ENCODE assay signal across 10 cellular contexts in the genomic region with DNA sequence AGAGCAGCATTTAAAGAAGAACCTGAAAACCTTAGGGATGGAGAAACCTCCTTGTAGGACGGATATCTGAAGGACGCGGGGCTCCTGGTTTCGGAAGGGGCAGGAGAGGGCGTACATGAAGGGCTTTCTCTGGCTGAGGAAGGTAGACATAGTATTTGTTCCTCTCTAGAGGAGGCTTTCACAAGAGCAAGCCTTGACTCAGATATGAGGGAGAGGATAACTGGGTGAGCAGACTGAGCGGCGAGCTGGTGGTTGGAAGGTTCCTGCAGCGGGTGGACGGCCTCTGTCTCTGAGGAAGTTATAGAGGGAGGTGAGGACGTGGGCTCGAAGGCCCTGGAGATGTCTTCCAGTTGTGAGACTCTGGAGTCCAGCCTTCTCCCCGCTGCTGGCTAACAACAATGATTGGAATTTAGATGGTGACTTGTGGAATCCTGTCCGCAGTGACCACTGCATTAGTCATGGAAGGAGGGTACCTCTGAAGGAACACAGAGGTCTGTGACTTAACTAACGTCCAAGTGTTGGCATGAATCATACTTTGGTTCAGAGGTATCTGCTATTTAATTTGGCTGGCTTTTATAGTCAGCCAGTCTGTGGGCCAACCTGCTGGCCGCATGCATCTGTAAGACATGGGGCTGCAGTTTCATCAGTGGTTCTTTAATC.
DNase-seq lines count a peak whose midpoint lies in the region; TF ChIP-seq lines count a peak whose summit lies in the region.
"Had no signal": no experiment of that assay in that cellular context is flagged by ENCODE, and none has a peak within 500 bp of the region (broad histone marks: within the 10 kb centered on the region; RNA-seq: fewer than 3 reads in every experiment).

No MANE protein-coding gene starts in this region.

- H3K9me2 ChIP-seq in Karpas-422 (replicated peaks; ENCODE audit: insufficient read depth, low read length): no peaks in the 10 kb centered on the region

- H2AFZ ChIP-seq in Karpas-422 (ENCODE audit: low read length): no peak overlapping the region

- no peaks in the 10 kb centered on the region for H3K27me3 ChIP-seq in Karpas-422 (ENCODE audit: low read length)

- no peaks in the 10 kb centered on the region for H3K9me3 ChIP-seq in Karpas-422 (ENCODE audit: low read length)

- no peaks in the 10 kb centered on the region for H3K79me2 ChIP-seq in Karpas-422 (ENCODE audit: low read length)

- DNase-seq in COLO829 (ENCODE audit: low spot score) (peak; percentile 90), MV-4-11 (lab: John Stamatoyannopoulos, UW) (peak; percentile 61), choroid plexus epithelial cell (ENCODE audit: low read depth) (peak; percentile 95), myocyte (ENCODE audit: low read depth) (peak; percentile 98), mesenteric fat pad (ENCODE audit: low spot score) (no peak), NOMO-1 (lab: John Stamatoyannopoulos, UW; ENCODE audit: unreplicated experiment in 2 of 2) (no peak), NCI-H2171 treated with DMSO at 0.1 percent for 48 hours (lab: John Stamatoyannopoulos, UW) (no peak), Karpas-422 (no peak)
- DNase-seq: activated CD8-positive, alpha-beta memory T cell treated with anti-CD3 and anti-CD28 coated beads, Interleukin-2, amount 50 U/mL, for 4 hours; NCI-H1417 had no signal

- H4K20me1 ChIP-seq in Karpas-422 (ENCODE audit: insufficient read depth, low read depth, low read length): no peaks in the 10 kb centered on the region; the same call in 1 of the 2 replicates

- H3K36me3 ChIP-seq in Karpas-422 (ENCODE audit: insufficient read depth, low read length): no peaks in the 10 kb centered on the region

- H3K4me1 ChIP-seq in Karpas-422 (ENCODE audit: low read length): no peaks in the 10 kb centered on the region

- no peak for TF ChIP-seq CTCF in choroid plexus epithelial cell (conservative IDR thresholded peaks at IDR 0.05; ENCODE audit: low read depth, low read length)

- no peak overlapping the region for H3K27ac ChIP-seq in Karpas-422 (ENCODE audit: low read length)

- H3K4me3 ChIP-seq in choroid plexus epithelial cell (ENCODE audit: low read depth, low read length) (no peak overlapping the region), Karpas-422 (ENCODE audit: low read length) (no peak overlapping the region)

- H3K4me2 ChIP-seq in Karpas-422 (ENCODE audit: low read depth, low read length, poor library complexity, severe bottlenecking): no peak overlapping the region

- H3K9ac ChIP-seq in Karpas-422 (ENCODE audit: low read length): no peak overlapping the region

Comparison
In these comparisons a context has a peak if more than half of its experiments do, and no peak if none do; other contexts are left out.
1. DNase-seq: peak in COLO829 (single experiment), MV-4-11 (single experiment), choroid plexus epithelial cell (single experiment) and myocyte (single experiment); none in mesenteric fat pad (single experiment), NOMO-1 (0 of 2), NCI-H2171 treated with DMSO at 0.1 percent for 48 hours (single experiment) and Karpas-422 (single experiment).